In genomic region chr17:17146791-17147406, GRCh38 we compare ENCODE assay signal across 9 cellular contexts. TPM values are rescaled to one million over a fixed set of nuclear protein-coding genes. Genes with fewer than 3 reads are reported as not detected.
DNase-seq lines count a peak whose midpoint lies in the region; ATAC-seq and TF ChIP-seq lines count a peak whose summit lies in the region.
"Had no signal": no experiment of that assay in that cellular context is flagged by ENCODE, and none has a peak within 500 bp of the region (broad histone marks: within the 10 kb centered on the region; RNA-seq: fewer than 3 reads in every experiment).

No MANE protein-coding gene starts in this region.

- POLR2A ChIA-PET in naive thymus-derived CD8-positive, alpha-beta T cell (lab: Charles Lee), result no interaction called here

- no peaks in the 10 kb centered on the region for H3K27me3 Mint-ChIP-seq in naive thymus-derived CD8-positive, alpha-beta T cell

- H3K27me3 ChIP-seq in GM06990 (replicated peaks; ENCODE audit: control insufficient read depth, insufficient read depth, low read length), result no peaks in the 10 kb centered on the region
- H3K27me3 ChIP-seq: upper lobe of left lung had no signal

- in situ Hi-C loops in astrocyte of the cerebellum (cut with HindIII; ENCODE audit: low sequenced_read_pairs), result loop anchor here (10.0 kb wide), 1 partner anchor 748 kb away; no protein-coding TSS in a partner anchor

- H3K27ac Mint-ChIP-seq in naive thymus-derived CD8-positive, alpha-beta T cell, result peak overlapping the region in 5 of 10 donors; percentile 21 to 80 (median 68)

- H3K4me3 ChIP-seq in GM06990 (replicated peaks; ENCODE audit: low read depth, low read length) (no peak overlapping the region), astrocyte of the cerebellum (ENCODE audit: low read depth, low read length) (no peak overlapping the region)
- H3K4me3 ChIP-seq: upper lobe of left lung had no signal

- peaks cover 5 to 16% (median 11%) of the 10 kb centered on the region in 4 donors for H3K4me1 Mint-ChIP-seq in naive thymus-derived CD8-positive, alpha-beta T cell

- H3K36me3 ChIP-seq in GM06990 (ENCODE audit: control insufficient read depth, insufficient read depth, low read length), result peaks cover 35% of the 10 kb centered on the region

- peak; percentile 56 for ATAC-seq in naive thymus-derived CD8-positive, alpha-beta T cell

- TF ChIP-seq CTCF in GM06990 (IDR thresholded peaks at IDR 0.05; ENCODE audit: insufficient read depth, low read length, poor library complexity, severe bottlenecking), result peak; percentile 19
- TF ChIP-seq CTCF in astrocyte of the cerebellum (IDR thresholded peaks at IDR 0.05; ENCODE audit: low read depth, low read length, missing control alignments), result peak; percentile 35

- no peaks in the 10 kb centered on the region for H3K9me3 Mint-ChIP-seq in naive thymus-derived CD8-positive, alpha-beta T cell

- no peak overlapping the region for H3K4me3 Mint-ChIP-seq in naive thymus-derived CD8-positive, alpha-beta T cell

- peaks cover 0 to 76% (median 12%) of the 10 kb centered on the region in 3 donors for H3K36me3 Mint-ChIP-seq in naive thymus-derived CD8-positive, alpha-beta T cell

- DNase-seq in GM06990 (ENCODE audit: extremely low read depth, insufficient read length) (no peak), NAMALWA (ENCODE audit: low spot score) (peak; percentile 60), astrocyte of the cerebellum (ENCODE audit: low read depth) (no peak), cerebellum (ENCODE audit: low spot score) (no peak), COR-L47 (lab: John Stamatoyannopoulos, UW) (no peak), Ammon's horn (ENCODE audit: low spot score) (no peak), NCI-H2196 treated with DMSO at 0.1 percent for 48 hours (lab: John Stamatoyannopoulos, UW; ENCODE audit: unreplicated experiment) (no peak)
- peak in 3 of 10 donors; percentile 15 to 37 (median 31) for DNase-seq in naive thymus-derived CD8-positive, alpha-beta T cell
- DNase-seq: upper lobe of left lung had no signal

RNA-seq across cellular contexts. Expression of gene PLD6, which starts 59.2 kb away (rescaled TPM):
- 10 to 100 TPM; 12.2 to 13.1 TPM for total RNA-seq in naive thymus-derived CD8-positive, alpha-beta T cell
- 1 to 10 TPM; 6.6 to 9.8 (median 8.2) TPM for polyA plus RNA-seq in naive thymus-derived CD8-positive, alpha-beta T cell
- total RNA-seq in cerebellum, result 6.8 TPM
